In the genomic region with DNA sequence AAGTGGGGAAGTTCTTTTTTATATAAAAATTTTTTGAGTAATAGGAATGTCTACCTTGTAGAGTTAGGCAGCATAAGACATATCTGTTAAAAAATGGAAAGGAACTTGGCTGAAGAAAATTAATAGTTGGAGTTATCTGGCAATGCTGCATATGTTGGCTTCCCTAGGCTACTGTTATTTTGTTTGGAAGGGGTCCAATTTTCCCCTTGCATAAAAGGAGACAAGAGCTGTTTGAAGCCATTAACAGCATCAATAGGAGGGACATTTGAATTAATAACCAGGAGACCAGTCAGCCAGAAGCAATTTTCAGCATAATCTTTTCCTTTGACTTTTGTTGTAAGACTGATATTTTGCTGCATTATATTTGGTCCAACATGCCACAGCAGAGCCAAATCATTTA, we compare ENCODE assay signal across 18 cellular contexts.
DNase-seq lines count a peak whose midpoint lies in the region.
"Had no signal": no experiment of that assay in that cellular context is flagged by ENCODE, and none has a peak within 500 bp of the region (broad histone marks: within the 10 kb centered on the region; RNA-seq: fewer than 3 reads in every experiment).

No MANE protein-coding gene starts in this region.

- H3K27ac ChIP-seq in Karpas-422 (ENCODE audit: low read length): no peak overlapping the region

- H3K9ac ChIP-seq in Karpas-422 (ENCODE audit: low read length): no peak overlapping the region

- no peaks in the 10 kb centered on the region for H3K27me3 ChIP-seq in Karpas-422 (ENCODE audit: low read length)

- H4K20me1 ChIP-seq in Karpas-422 (ENCODE audit: insufficient read depth, low read depth, low read length): no peaks in the 10 kb centered on the region

- no peaks in the 10 kb centered on the region for H3K27me3 Mint-ChIP-seq in activated CD4-positive, alpha-beta T cell treated with anti-CD3 and anti-CD28 coated beads, Interleukin-2, amount 10 ng/mL, durations not matched to agents 24 days and 14 days
- H3K27me3 Mint-ChIP-seq: naive B cell had no signal

- DNase-seq in DMS 273 treated with DMSO at 0.1 percent for 48 hours (lab: John Stamatoyannopoulos, UW): peak; percentile 39
- peak; percentile 91 for DNase-seq in NCI-H1105 (lab: John Stamatoyannopoulos, UW)
- peak; percentile 31 to 51 for DNase-seq in SHP77 (lab: John Stamatoyannopoulos, UW)
- DNase-seq in fibroblast of the conjunctiva (ENCODE audit: low read depth): peak; percentile 26
- DNase-seq in activated CD4-positive, alpha-beta T cell treated with anti-CD3 and anti-CD28 coated beads, Interleukin-2, amount 10 ng/mL, durations not matched to agents 24 days and 14 days: no peak
- DNase-seq in AG08395 (ENCODE audit: low spot score): no peak
- DNase-seq in UCSD-AML1 (lab: John Stamatoyannopoulos, UW; ENCODE audit: unreplicated experiment): no peak
- DNase-seq in Karpas-422: no peak
- DNase-seq: activated naive CD4-positive, alpha-beta T cell treated with anti-CD3 and anti-CD28 coated beads for 36 hours; H9; hippocampal formation; KBM-7; left colon; naive B cell; NCI-H2081 treated with DMSO at 0.1 percent for 48 hours; OCI-M1; stimulated activated CD4-positive, alpha-beta T cell treated with anti-CD3 and anti-CD28 coated beads, Interleukin-1b, Interleukin-23, amount 100 ng/mL, for 48 hours had no signal

- H3K4me2 ChIP-seq in Karpas-422 (ENCODE audit: low read depth, low read length, poor library complexity, severe bottlenecking): no peak overlapping the region

- no peaks in the 10 kb centered on the region for H3K9me2 ChIP-seq in Karpas-422 (replicated peaks; ENCODE audit: insufficient read depth, low read length)

- H3K4me1 ChIP-seq in Karpas-422 (ENCODE audit: low read length): no peaks in the 10 kb centered on the region

- no peak overlapping the region for H2AFZ ChIP-seq in Karpas-422 (ENCODE audit: low read length)

- H3K4me3 ChIP-seq in Karpas-422 (ENCODE audit: low read length): no peak overlapping the region

- H3K27ac Mint-ChIP-seq in activated CD4-positive, alpha-beta T cell treated with anti-CD3 and anti-CD28 coated beads, Interleukin-2, amount 10 ng/mL, durations not matched to agents 24 days and 14 days: no peak overlapping the region
- H3K27ac Mint-ChIP-seq: activated naive CD4-positive, alpha-beta T cell treated with anti-CD3 and anti-CD28 coated beads for 36 hours; H9; WTC11 had no signal

- intact Hi-C loops in activated CD4-positive, alpha-beta T cell treated with anti-CD3 and anti-CD28 coated beads, Interleukin-2, amount 10 ng/mL, durations not matched to agents 24 days and 14 days (cut with micrococcal nuclease): no loop called here

- H3K9me3 Mint-ChIP-seq in activated CD4-positive, alpha-beta T cell treated with anti-CD3 and anti-CD28 coated beads, Interleukin-2, amount 10 ng/mL, durations not matched to agents 24 days and 14 days: peaks cover 21% of the 10 kb centered on the region

- peaks cover 41% of the 10 kb centered on the region for H3K4me1 Mint-ChIP-seq in activated CD4-positive, alpha-beta T cell treated with anti-CD3 and anti-CD28 coated beads, Interleukin-2, amount 10 ng/mL, durations not matched to agents 24 days and 14 days

- H3K36me3 ChIP-seq in Karpas-422 (ENCODE audit: insufficient read depth, low read length): no peaks in the 10 kb centered on the region

- H3K79me2 ChIP-seq in Karpas-422 (ENCODE audit: low read length): no peaks in the 10 kb centered on the region

- no peak overlapping the region for H3K4me3 Mint-ChIP-seq in activated CD4-positive, alpha-beta T cell treated with anti-CD3 and anti-CD28 coated beads, Interleukin-2, amount 10 ng/mL, durations not matched to agents 24 days and 14 days
- H3K4me3 Mint-ChIP-seq: activated naive CD4-positive, alpha-beta T cell treated with anti-CD3 and anti-CD28 coated beads for 36 hours; H9; naive B cell; WTC11 had no signal

- H3K9me3 ChIP-seq in Karpas-422 (ENCODE audit: low read length): no peaks in the 10 kb centered on the region

- H3K36me3 Mint-ChIP-seq in activated CD4-positive, alpha-beta T cell treated with anti-CD3 and anti-CD28 coated beads, Interleukin-2, amount 10 ng/mL, durations not matched to agents 24 days and 14 days (ENCODE audit: low read depth): peaks cover 39% of the 10 kb centered on the region
- H3K36me3 Mint-ChIP-seq: naive B cell, WTC11 had no signal

Comparison
In these comparisons a context has a peak if more than half of its experiments do, and no peak if none do; other contexts are left out.
1. DNase-seq: peak in DMS 273 treated with DMSO at 0.1 percent for 48 hours (single experiment), NCI-H1105 (single experiment), SHP77 (2 of 2) and fibroblast of the conjunctiva (single experiment); none in activated CD4-positive, alpha-beta T cell treated with anti-CD3 and anti-CD28 coated beads, Interleukin-2, amount 10 ng/mL, durations not matched to agents 24 days and 14 days (single experiment), AG08395 (single experiment), UCSD-AML1 (single experiment) and Karpas-422 (single experiment).